ENCODE assay signal across 8 cellular contexts in genomic region chrX:153662266-153662665, GRCh38. TPM values are rescaled to one million over a fixed set of nuclear protein-coding genes. Genes with fewer than 3 reads are reported as not detected.
DNase-seq lines count a peak whose midpoint lies in the region; ATAC-seq and TF ChIP-seq lines count a peak whose summit lies in the region.

No MANE protein-coding gene starts in this region.

- CTCF ChIA-PET in activated B cell treated with CpG ODN at 0.5 μM for 24 hours (lab: Charles Lee), result interaction anchor here (0.9 to 3.3 kb wide), 5 partner anchors 11 to 720 kb away, joined by 4 to 37 read pairs (median 7); no protein-coding TSS in a partner anchor

- peaks cover 11% of the 10 kb centered on the region for H3K27me3 Mint-ChIP-seq in activated B cell treated with CpG ODN at 0.5 μM for 24 hours
- H3K27me3 Mint-ChIP-seq in chondrocyte (ENCODE audit: low read depth), result peaks cover 19% of the 10 kb centered on the region
- peaks cover 2 to 20% (median 4%) of the 10 kb centered on the region in 5 donors for H3K27me3 Mint-ChIP-seq in naive thymus-derived CD8-positive, alpha-beta T cell

- no peaks in the 10 kb centered on the region for H3K4me1 ChIP-seq in tibial nerve

- H3K4me1 Mint-ChIP-seq in activated B cell treated with CpG ODN at 0.5 μM for 24 hours (peaks cover 2% of the 10 kb centered on the region), chondrocyte (ENCODE audit: low read depth) (no peaks in the 10 kb centered on the region)
- H3K4me1 Mint-ChIP-seq in naive thymus-derived CD8-positive, alpha-beta T cell, result peaks cover 0 to 3% (median 1%) of the 10 kb centered on the region in 4 donors

- intact Hi-C loops in activated B cell treated with CpG ODN at 0.5 μM for 24 hours (cut with micrococcal nuclease), result loop anchor here (1.0 to 2.0 kb wide), 5 partner anchors 13 to 721 kb away; no protein-coding TSS in a partner anchor

- H3K27me3 ChIP-seq in tibial nerve, result peaks cover 0 to 62% of the 10 kb centered on the region in 2 donors

- DNase-seq in GM20000 (ENCODE audit: low spot score) (no peak), activated B cell treated with CpG ODN at 0.5 μM for 24 hours (peak; percentile 44), chondrocyte (ENCODE audit: low spot score) (peak; percentile 82), tibial nerve (ENCODE audit: low spot score in 2 of 2) (peak in 1 of 2 donors; percentile 24), Kasumi-1 (lab: John Stamatoyannopoulos, UW) (no peak), SHP77 treated with DMSO at 0.1 percent for 48 hours (lab: John Stamatoyannopoulos, UW) (no peak), NCI-H187 (lab: John Stamatoyannopoulos, UW) (no peak)
- DNase-seq in naive thymus-derived CD8-positive, alpha-beta T cell, result peak; percentile 33 to 75 (median 52)

- no peaks in the 10 kb centered on the region for H3K9me3 Mint-ChIP-seq in activated B cell treated with CpG ODN at 0.5 μM for 24 hours
- H3K9me3 Mint-ChIP-seq in chondrocyte (ENCODE audit: low read depth), result peaks cover 16% of the 10 kb centered on the region
- peaks cover 0 to 9% (median 0%) of the 10 kb centered on the region in 9 donors for H3K9me3 Mint-ChIP-seq in naive thymus-derived CD8-positive, alpha-beta T cell

- no peak for TF ChIP-seq EP300 in tibial nerve (IDR thresholded peaks at IDR 0.05)

- no peaks in the 10 kb centered on the region for H3K36me3 Mint-ChIP-seq in activated B cell treated with CpG ODN at 0.5 μM for 24 hours (ENCODE audit: low read depth)
- H3K36me3 Mint-ChIP-seq in chondrocyte (ENCODE audit: low read depth), result peaks cover 3% of the 10 kb centered on the region
- H3K36me3 Mint-ChIP-seq in naive thymus-derived CD8-positive, alpha-beta T cell, result no peaks in the 10 kb centered on the region

- TF ChIP-seq CTCF in GM20000 (IDR thresholded peaks at IDR 0.05; ENCODE audit: extremely low read depth, missing control alignments) (peak; percentile 24), activated B cell treated with CpG ODN at 0.5 μM for 24 hours (IDR thresholded peaks at IDR 0.05) (no peak), chondrocyte (IDR thresholded peaks at IDR 0.05) (peak; percentile 74), tibial nerve (IDR thresholded peaks at IDR 0.05) (peak; percentile 9 to 35 (median 23))

- H3K27ac Mint-ChIP-seq in activated B cell treated with CpG ODN at 0.5 μM for 24 hours (no peak overlapping the region), chondrocyte (ENCODE audit: unreplicated experiment) (no peak overlapping the region)
- H3K27ac Mint-ChIP-seq in naive thymus-derived CD8-positive, alpha-beta T cell, result no peak overlapping the region

- H3K4me3 Mint-ChIP-seq in activated B cell treated with CpG ODN at 0.5 μM for 24 hours (peak overlapping the region; percentile 55), chondrocyte (ENCODE audit: unreplicated experiment) (peak overlapping the region; percentile 45)
- peak overlapping the region; percentile 22 to 72 (median 58) for H3K4me3 Mint-ChIP-seq in naive thymus-derived CD8-positive, alpha-beta T cell

- no peak overlapping the region for H3K27ac ChIP-seq in tibial nerve

- no peak overlapping the region for H3K4me3 ChIP-seq in tibial nerve

- TF ChIP-seq POLR2A in tibial nerve (IDR thresholded peaks at IDR 0.05), result no peak

- 35% methylated on average over 27 of the region's 31 CpGs; no CpG with 5 or more reads in 1 of the 2 donors for WGBS in tibial nerve, 2 donors

- ATAC-seq in activated B cell treated with CpG ODN at 0.5 μM for 24 hours (ENCODE audit: low read depth), result no peak
- ATAC-seq in naive thymus-derived CD8-positive, alpha-beta T cell, result no peak

- no peaks in the 10 kb centered on the region for H3K9me3 ChIP-seq in tibial nerve

- POLR2A ChIA-PET in activated B cell treated with CpG ODN at 0.5 μM for 24 hours (lab: Charles Lee), result interaction anchor here (0.6 kb wide), 1 partner anchor 50 kb away, joined by 5 read pairs; no protein-coding TSS in a partner anchor
- POLR2A ChIA-PET in naive thymus-derived CD8-positive, alpha-beta T cell (lab: Charles Lee), result interaction anchor here (0.8 kb wide), 1 partner anchor 721 kb away, joined by 3 read pairs; no protein-coding TSS in a partner anchor

- H3K36me3 ChIP-seq in tibial nerve, result no peaks in the 10 kb centered on the region

RNA-seq across cellular contexts. Expression of gene PNCK, which starts 11.3 kb away (rescaled TPM):
- total RNA-seq in activated B cell treated with CpG ODN at 0.5 μM for 24 hours, result not detected in 2 replicates
- 3.2 to 3.8 TPM (median 3.5 TPM) in 3 replicates for total RNA-seq in chondrocyte
- not detected for total RNA-seq in naive thymus-derived CD8-positive, alpha-beta T cell
- not detected for polyA plus RNA-seq in naive thymus-derived CD8-positive, alpha-beta T cell
- total RNA-seq in tibial nerve, result 1 to 10 TPM in 2 of 4 donors, under 1 TPM in 1, not detected in 1; 0.63 to 4.5 (median 3.6) TPM

RNA-seq across cellular contexts. Expression of gene DUSP9, which starts 15.3 kb away (rescaled TPM):
- total RNA-seq in activated B cell treated with CpG ODN at 0.5 μM for 24 hours (0.10 TPM in 1 of 2 replicates, not detected in the other), chondrocyte (0.13 to 0.77 TPM in 2 of 3 replicates, not detected in the other), tibial nerve (not detected)
- total RNA-seq in naive thymus-derived CD8-positive, alpha-beta T cell, result not detected
- not detected for polyA plus RNA-seq in naive thymus-derived CD8-positive, alpha-beta T cell

RNA-seq across cellular contexts. Expression of gene SLC6A8, which starts 25.5 kb away (rescaled TPM):
- total RNA-seq in activated B cell treated with CpG ODN at 0.5 μM for 24 hours (0.81 and 1.2 TPM in 2 replicates), chondrocyte (47.6 to 71.1 TPM (median 70.6 TPM) in 3 replicates), tibial nerve (10 to 100 TPM; 14.4 to 26.7 (median 21.9) TPM)
- total RNA-seq in naive thymus-derived CD8-positive, alpha-beta T cell, result under 1 TPM; 0.31 to 0.49 TPM
- under 1 TPM in 2 of 3 donors, not detected in 1; 0.04 to 0.16 TPM for polyA plus RNA-seq in naive thymus-derived CD8-positive, alpha-beta T cell

Comparison
In these comparisons a context has a peak if more than half of its experiments do, and no peak if none do; other contexts are left out.
1. DNase-seq: peak in activated B cell treated with CpG ODN at 0.5 μM for 24 hours (single experiment), chondrocyte (single experiment) and naive thymus-derived CD8-positive, alpha-beta T cell (10 of 10); none in GM20000 (single experiment), Kasumi-1 (0 of 2), SHP77 treated with DMSO at 0.1 percent for 48 hours (single experiment) and NCI-H187 (0 of 2).
2. Peak in every context shown above with its lines, with median percentiles within 50 percentile points of each other: H3K4me3 Mint-ChIP-seq.